ENCODE assay signal across 20 cellular contexts in the genomic region with DNA sequence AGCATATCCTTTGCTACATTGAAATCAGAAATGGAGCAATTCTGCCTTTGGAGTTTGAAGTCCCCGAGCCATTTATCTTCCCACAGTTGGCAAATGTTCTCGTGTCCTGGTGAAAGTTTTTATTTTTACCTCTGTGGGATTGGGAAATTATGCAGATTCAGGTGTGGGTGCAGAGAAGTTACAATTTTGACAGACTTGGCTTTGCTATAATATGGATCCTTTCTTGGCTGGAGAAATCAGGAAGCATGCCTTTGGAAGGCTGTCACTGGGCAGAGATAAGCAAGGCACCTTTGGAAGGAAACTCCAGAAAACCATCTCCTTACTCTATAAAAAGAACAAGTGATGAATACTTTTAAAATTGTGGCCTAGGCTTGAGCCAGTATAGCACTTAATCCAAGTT.
DNase-seq lines count a peak whose midpoint lies in the region; ATAC-seq and TF ChIP-seq lines count a peak whose summit lies in the region.
"Had no signal": no experiment of that assay in that cellular context is flagged by ENCODE, and none has a peak within 500 bp of the region (broad histone marks: within the 10 kb centered on the region; RNA-seq: fewer than 3 reads in every experiment).

No MANE protein-coding gene starts in this region.

- no peaks in the 10 kb centered on the region for H3K9me3 Mint-ChIP-seq in activated naive CD4-positive, alpha-beta T cell treated with anti-CD3 and anti-CD28 coated beads, Interleukin-2, amount 50 U/mL, for 24 hours
- H3K9me3 Mint-ChIP-seq in activated naive CD4-positive, alpha-beta T cell treated with anti-CD3 and anti-CD28 coated beads for 36 hours = no peaks in the 10 kb centered on the region
- H3K9me3 Mint-ChIP-seq in nephron progenitor cell = no peaks in the 10 kb centered on the region
- no peaks in the 10 kb centered on the region for H3K9me3 Mint-ChIP-seq in activated CD4-positive, alpha-beta T cell treated with anti-CD3 and anti-CD28 coated beads, Interleukin-2, amount 10 ng/mL, durations not matched to agents 7 days and 5 days
- H3K9me3 Mint-ChIP-seq: CD4-positive, alpha-beta T cell; GM23338 had no signal

- TF ChIP-seq CTCF in nephron progenitor cell (IDR thresholded peaks at IDR 0.05) = no peak
- TF ChIP-seq CTCF in uterus (IDR thresholded peaks at IDR 0.05) = no peak

- H3K27ac Mint-ChIP-seq in activated naive CD4-positive, alpha-beta T cell treated with anti-CD3 and anti-CD28 coated beads, Interleukin-2, amount 50 U/mL, for 24 hours = peak overlapping the region; percentile 6
- no peak overlapping the region for H3K27ac Mint-ChIP-seq in activated naive CD4-positive, alpha-beta T cell treated with anti-CD3 and anti-CD28 coated beads for 36 hours
- peak overlapping the region; percentile 96 for H3K27ac Mint-ChIP-seq in nephron progenitor cell
- H3K27ac Mint-ChIP-seq in activated CD4-positive, alpha-beta T cell treated with anti-CD3 and anti-CD28 coated beads, Interleukin-2, amount 10 ng/mL, durations not matched to agents 7 days and 5 days = no peak overlapping the region
- H3K27ac Mint-ChIP-seq: CD4-positive, alpha-beta T cell; GM23338; HFFc6 had no signal

- H3K27ac ChIP-seq in uterus = peak overlapping the region; percentile 33 to 42
- H3K27ac ChIP-seq: 22Rv1, A549, C4-2B, HL-60 had no signal

- POLR2A ChIA-PET in activated CD4-positive, alpha-beta T cell treated with anti-CD3 and anti-CD28 coated beads, Interleukin-2, amount 10 ng/mL, durations not matched to agents 7 days and 5 days (lab: Charles Lee) = no interaction called here
- POLR2A ChIA-PET in HEK293T (lab: Yijun Ruan, JAX) = no interaction called here

- no peaks in the 10 kb centered on the region for H3K36me3 Mint-ChIP-seq in activated naive CD4-positive, alpha-beta T cell treated with anti-CD3 and anti-CD28 coated beads, Interleukin-2, amount 50 U/mL, for 24 hours
- H3K36me3 Mint-ChIP-seq in activated naive CD4-positive, alpha-beta T cell treated with anti-CD3 and anti-CD28 coated beads for 36 hours (ENCODE audit: low read depth) = no peaks in the 10 kb centered on the region
- peaks cover 68% of the 10 kb centered on the region for H3K36me3 Mint-ChIP-seq in nephron progenitor cell (ENCODE audit: low read depth)
- H3K36me3 Mint-ChIP-seq in activated CD4-positive, alpha-beta T cell treated with anti-CD3 and anti-CD28 coated beads, Interleukin-2, amount 10 ng/mL, durations not matched to agents 7 days and 5 days (ENCODE audit: low read depth) = no peaks in the 10 kb centered on the region

- no peak overlapping the region for H3K4me3 ChIP-seq in uterus
- H3K4me3 ChIP-seq: A549, GM23338 had no signal

- H3K4me1 Mint-ChIP-seq in activated naive CD4-positive, alpha-beta T cell treated with anti-CD3 and anti-CD28 coated beads, Interleukin-2, amount 50 U/mL, for 24 hours = no peaks in the 10 kb centered on the region
- no peaks in the 10 kb centered on the region for H3K4me1 Mint-ChIP-seq in activated naive CD4-positive, alpha-beta T cell treated with anti-CD3 and anti-CD28 coated beads for 36 hours (ENCODE audit: low read depth)
- peaks cover 40% of the 10 kb centered on the region for H3K4me1 Mint-ChIP-seq in nephron progenitor cell
- H3K4me1 Mint-ChIP-seq in activated CD4-positive, alpha-beta T cell treated with anti-CD3 and anti-CD28 coated beads, Interleukin-2, amount 10 ng/mL, durations not matched to agents 7 days and 5 days = no peaks in the 10 kb centered on the region

- H3K4me3 Mint-ChIP-seq in activated naive CD4-positive, alpha-beta T cell treated with anti-CD3 and anti-CD28 coated beads, Interleukin-2, amount 50 U/mL, for 24 hours = no peak overlapping the region
- H3K4me3 Mint-ChIP-seq in activated naive CD4-positive, alpha-beta T cell treated with anti-CD3 and anti-CD28 coated beads for 36 hours = no peak overlapping the region
- H3K4me3 Mint-ChIP-seq in nephron progenitor cell = no peak overlapping the region
- no peak overlapping the region for H3K4me3 Mint-ChIP-seq in activated CD4-positive, alpha-beta T cell treated with anti-CD3 and anti-CD28 coated beads, Interleukin-2, amount 10 ng/mL, durations not matched to agents 7 days and 5 days
- H3K4me3 Mint-ChIP-seq: CD4-positive, alpha-beta T cell; GM23338; HFFc6 had no signal

- H3K27me3 Mint-ChIP-seq in activated naive CD4-positive, alpha-beta T cell treated with anti-CD3 and anti-CD28 coated beads, Interleukin-2, amount 50 U/mL, for 24 hours = no peaks in the 10 kb centered on the region
- H3K27me3 Mint-ChIP-seq in activated naive CD4-positive, alpha-beta T cell treated with anti-CD3 and anti-CD28 coated beads for 36 hours (ENCODE audit: low read depth) = peaks cover 2% of the 10 kb centered on the region
- peaks cover 3% of the 10 kb centered on the region for H3K27me3 Mint-ChIP-seq in nephron progenitor cell (ENCODE audit: low read depth, poor library complexity)
- no peaks in the 10 kb centered on the region for H3K27me3 Mint-ChIP-seq in activated CD4-positive, alpha-beta T cell treated with anti-CD3 and anti-CD28 coated beads, Interleukin-2, amount 10 ng/mL, durations not matched to agents 7 days and 5 days
- H3K27me3 Mint-ChIP-seq: CD4-positive, alpha-beta T cell had no signal

- ATAC-seq in left lobe of liver = peak; percentile 85
- ATAC-seq: A549, GM23338 had no signal

- DNase-seq in activated naive CD4-positive, alpha-beta T cell treated with anti-CD3 and anti-CD28 coated beads for 36 hours = no peak
- no peak for DNase-seq in left lobe of liver (ENCODE audit: low spot score)
- no peak for DNase-seq in nephron progenitor cell
- DNase-seq in uterus = no peak
- no peak for DNase-seq in activated CD4-positive, alpha-beta T cell treated with anti-CD3 and anti-CD28 coated beads, Interleukin-2, amount 10 ng/mL, durations not matched to agents 7 days and 5 days
- no peak for DNase-seq in stimulated activated CD4-positive, alpha-beta T cell treated with anti-CD3 and anti-CD28 coated beads, Interleukin-2, amount 100 ng/mL, for 48 hours
- DNase-seq in HEK293T (ENCODE audit: extremely low spot score) = no peak
- DNase-seq: AML-193; CD4-positive, alpha-beta T cell; DMS153; DMS79; GDM1; HCEC 1CT; HFFc6 had no signal

- no peaks in the 10 kb centered on the region for H3K9me3 ChIP-seq in uterus
- H3K9me3 ChIP-seq: A549 had no signal

- CTCF ChIA-PET in activated naive CD4-positive, alpha-beta T cell treated with anti-CD3 and anti-CD28 coated beads for 36 hours (lab: Charles Lee) = no interaction called here
- CTCF ChIA-PET in activated CD4-positive, alpha-beta T cell treated with anti-CD3 and anti-CD28 coated beads, Interleukin-2, amount 10 ng/mL, durations not matched to agents 7 days and 5 days (lab: Charles Lee) = no interaction called here
- CTCF ChIA-PET in HEK293T (lab: Yijun Ruan, JAX) = no interaction called here

- no peaks in the 10 kb centered on the region for H3K27me3 ChIP-seq in uterus

- H3K4me1 ChIP-seq in uterus = no peaks in the 10 kb centered on the region
- H3K4me1 ChIP-seq: A549 had no signal

- no peak for TF ChIP-seq POLR2A in uterus (IDR thresholded peaks at IDR 0.05)

- no peaks in the 10 kb centered on the region for H3K36me3 ChIP-seq in uterus

- intact Hi-C loops in activated naive CD4-positive, alpha-beta T cell treated with anti-CD3 and anti-CD28 coated beads for 36 hours (cut with micrococcal nuclease) = no loop called here
- intact Hi-C loops in uterus (cut with DNase I; ENCODE audit: low total_unique reads) = no loop called here

TF ChIP-seq in HEK293T, 16 proteins besides CTCF, POLR2A, EP300 and RAD21:
- TF ChIP-seq HDGF (IDR thresholded peaks at IDR 0.05; ENCODE audit: borderline replicate concordance) (no peak), TARDBP (IDR thresholded peaks at IDR 0.05) (no peak), ZNF384 (IDR thresholded peaks at IDR 0.05) (no peak), PKNOX1 (IDR thresholded peaks at IDR 0.05) (no peak), NFRKB (IDR thresholded peaks at IDR 0.05) (no peak), FOXM1 (IDR thresholded peaks at IDR 0.05; ENCODE audit: borderline replicate concordance) (no peak), BHLHE40 (IDR thresholded peaks at IDR 0.05; ENCODE audit: borderline replicate concordance) (no peak), CTBP1 (IDR thresholded peaks at IDR 0.05; ENCODE audit: borderline replicate concordance) (no peak), SP1 (IDR thresholded peaks at IDR 0.05) (no peak), L3MBTL2 (conservative IDR thresholded peaks at IDR 0.05) (no peak)

Comparison
In these comparisons a context has a peak if more than half of its experiments do, and no peak if none do; other contexts are left out.
1. H3K27ac Mint-ChIP-seq: peak in activated naive CD4-positive, alpha-beta T cell treated with anti-CD3 and anti-CD28 coated beads, Interleukin-2, amount 50 U/mL, for 24 hours (single experiment) and nephron progenitor cell (single experiment); none in activated naive CD4-positive, alpha-beta T cell treated with anti-CD3 and anti-CD28 coated beads for 36 hours (single experiment) and activated CD4-positive, alpha-beta T cell treated with anti-CD3 and anti-CD28 coated beads, Interleukin-2, amount 10 ng/mL, durations not matched to agents 7 days and 5 days (single experiment).